13 cellular contexts compared by ENCODE assay signal in the genomic region with DNA sequence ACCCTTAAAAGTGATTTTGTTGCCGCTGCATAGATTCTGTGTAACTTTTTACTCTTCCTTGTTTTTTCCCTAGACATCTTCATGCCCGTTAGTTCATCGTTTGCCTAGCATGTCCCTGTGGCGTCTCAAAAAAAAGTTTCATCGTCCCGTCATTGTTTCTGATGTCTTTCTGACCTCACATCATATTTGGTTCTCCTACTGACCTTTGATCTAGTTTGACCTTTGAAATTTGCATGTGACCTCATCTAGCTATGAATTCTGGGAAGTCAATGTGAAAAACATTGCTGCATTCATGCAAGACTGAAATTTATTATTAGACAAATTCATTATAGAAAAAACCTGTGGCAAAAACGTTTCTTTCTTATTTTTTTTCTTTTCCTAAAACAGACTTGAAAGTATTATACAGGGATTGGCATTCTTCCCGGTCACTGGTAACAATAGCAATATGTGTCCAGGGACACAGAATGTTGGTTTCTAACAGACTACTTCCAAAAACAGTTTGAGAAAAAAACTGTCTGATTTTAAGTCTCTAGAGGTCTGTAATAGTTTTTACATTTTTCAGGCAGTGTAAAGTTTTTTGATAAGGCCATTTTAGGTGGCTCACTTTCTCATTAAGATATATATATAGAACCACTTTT.
DNase-seq lines count a peak whose midpoint lies in the region; ATAC-seq and TF ChIP-seq lines count a peak whose summit lies in the region.
"Had no signal": no experiment of that assay in that cellular context is flagged by ENCODE, and none has a peak within 500 bp of the region (broad histone marks: within the 10 kb centered on the region; RNA-seq: fewer than 3 reads in every experiment).

No MANE protein-coding gene starts in this region.

- H3K36me3 ChIP-seq in left ventricle myocardium inferior (peaks cover 27% of the 10 kb centered on the region), right atrium auricular region (peaks cover 5% of the 10 kb centered on the region), PC-3 (ENCODE audit: low read depth, low read length) (no peaks in the 10 kb centered on the region), Peyer's patch (peaks cover 0 to 21% (median 0%) of the 10 kb centered on the region in 3 donors)

- ATAC-seq in Right ventricle myocardium superior (ENCODE audit: poor library complexity) (no peak), PC-3 (no peak)

- TF ChIP-seq POLR2A in Peyer's patch (IDR thresholded peaks at IDR 0.05), result no peak

- TF ChIP-seq CTCF in left ventricle myocardium inferior (IDR thresholded peaks at IDR 0.05; ENCODE audit: borderline replicate concordance), result no peak
- no peak for TF ChIP-seq CTCF in astrocyte of the spinal cord (IDR thresholded peaks at IDR 0.05; ENCODE audit: low read depth, low read length)
- no peak for TF ChIP-seq CTCF in right atrium auricular region (IDR thresholded peaks at IDR 0.05)
- no peak for TF ChIP-seq CTCF in PC-3 (conservative IDR thresholded peaks at IDR 0.05; ENCODE audit: low read depth, low read length)
- no peak for TF ChIP-seq CTCF in Peyer's patch (IDR thresholded peaks at IDR 0.05)

- H3K9me3 ChIP-seq in left ventricle myocardium inferior (replicated peaks) (no peaks in the 10 kb centered on the region), right atrium auricular region (no peaks in the 10 kb centered on the region), PC-3 (ENCODE audit: low read length) (no peaks in the 10 kb centered on the region), Peyer's patch (no peaks in the 10 kb centered on the region)

- no peaks in the 10 kb centered on the region for H4K20me1 ChIP-seq in PC-3 (ENCODE audit: low read length)

- H3K9ac ChIP-seq in PC-3 (ENCODE audit: low read length), result no peak overlapping the region

- no peak overlapping the region for H2AFZ ChIP-seq in PC-3 (ENCODE audit: low read length)

- CTCF ChIA-PET in PC-3 (lab: Charles Lee), result no interaction called here

- H3K27ac ChIP-seq in left ventricle myocardium inferior (replicated peaks) (peak overlapping the region; percentile 78), right atrium auricular region (peak overlapping the region; percentile 42 to 67), PC-3 (ENCODE audit: low read length) (no peak overlapping the region), Peyer's patch (no peak overlapping the region)

- POLR2A ChIA-PET in PC-3 (lab: Charles Lee; ENCODE audit: unreplicated experiment), result no interaction called here

- in situ Hi-C loops in astrocyte of the spinal cord (cut with HindIII; ENCODE audit: low sequenced_read_pairs), result no loop called here

- peak overlapping the region; percentile 7 for H3K4me3 ChIP-seq in left ventricle myocardium inferior
- no peak overlapping the region for H3K4me3 ChIP-seq in astrocyte of the spinal cord (ENCODE audit: low read depth, low read length)
- H3K4me3 ChIP-seq in right atrium auricular region, result no peak overlapping the region
- no peak overlapping the region for H3K4me3 ChIP-seq in PC-3 (ENCODE audit: low read length)
- no peak overlapping the region for H3K4me3 ChIP-seq in Peyer's patch

- H3K79me2 ChIP-seq in PC-3 (ENCODE audit: low read length), result no peaks in the 10 kb centered on the region

- intact Hi-C loops in left ventricle myocardium inferior (cut with micrococcal nuclease), result no loop called here
- intact Hi-C loops in Right ventricle myocardium superior (cut with DNase I), result no loop called here
- intact Hi-C loops in PC-3 (cut with micrococcal nuclease), result no loop called here

- DNase-seq in left ventricle myocardium inferior (no peak), Right ventricle myocardium superior (no peak), astrocyte of the spinal cord (ENCODE audit: low read depth, low spot score) (peak; percentile 35), right atrium auricular region (ENCODE audit: low spot score) (no peak), NCI-H82 treated with DMSO at 0.1 percent for 48 hours (lab: John Stamatoyannopoulos, UW; ENCODE audit: unreplicated experiment) (no peak), NK-92 (lab: John Stamatoyannopoulos, UW; ENCODE audit: unreplicated experiment) (no peak), PC-3 (no peak), Peyer's patch (no peak)
- DNase-seq: activated CD8-positive, alpha-beta memory T cell treated with anti-CD3 and anti-CD28 coated beads, Interleukin-2, amount 50 U/mL, for 48 hours; C1 segment of cervical spinal cord; NCI-H1105; NK-92 treated with Interleukin-12 subunit alpha and Interleukin-12 subunit beta, amount 100 ng/mL, for 24 hours; small intestine had no signal

- no peaks in the 10 kb centered on the region for H3K27me3 ChIP-seq in left ventricle myocardium inferior (ENCODE audit: low read depth)
- H3K27me3 ChIP-seq in right atrium auricular region, result no peaks in the 10 kb centered on the region
- H3K27me3 ChIP-seq in PC-3 (ENCODE audit: low read length), result peaks cover 77% of the 10 kb centered on the region
- H3K27me3 ChIP-seq in Peyer's patch, result no peaks in the 10 kb centered on the region

- H3K4me1 ChIP-seq in left ventricle myocardium inferior, result peaks cover 58% of the 10 kb centered on the region
- H3K4me1 ChIP-seq in right atrium auricular region, result peaks cover 0 to 34% of the 10 kb centered on the region in 2 donors
- H3K4me1 ChIP-seq in PC-3 (ENCODE audit: insufficient read depth, low read length), result no peaks in the 10 kb centered on the region
- no peaks in the 10 kb centered on the region for H3K4me1 ChIP-seq in Peyer's patch

- BruUV-seq in PC-3 (replicated peaks; lab: Mats Ljungman, UMichigan), result no TSS peak

- no peak overlapping the region for H3K4me2 ChIP-seq in PC-3 (ENCODE audit: low read length)

- H3F3A ChIP-seq in PC-3 (ENCODE audit: low read length, unreplicated experiment), result no peaks in the 10 kb centered on the region

- no peaks in the 10 kb centered on the region for H3K9me2 ChIP-seq in PC-3 (replicated peaks; ENCODE audit: low read length)

Comparison
In these comparisons a context has a peak if more than half of its experiments do, and no peak if none do; other contexts are left out.
1. H3K27ac ChIP-seq: peak in left ventricle myocardium inferior (single experiment) and right atrium auricular region (2 of 2); none in PC-3 (single experiment) and Peyer's patch (0 of 4).